Comparison of ENCODE assay signal across 8 cellular contexts in genomic region chr1:213070399-213070798, GRCh38. TPM values are rescaled to one million over a fixed set of nuclear protein-coding genes. Genes with fewer than 3 reads are reported as not detected.
A peak's percentile ranks its signal among the peaks of the same experiment; 100 is the strongest.
DNase-seq lines count a peak whose midpoint lies in the region; ATAC-seq and TF ChIP-seq lines count a peak whose summit lies in the region.

No MANE protein-coding gene starts in this region.

- H3K36me3 Mint-ChIP-seq in progenitor cell of endocrine pancreas (ENCODE audit: insufficient read depth): peaks cover 4% of the 10 kb centered on the region

- peaks cover 6% of the 10 kb centered on the region for H3K4me1 Mint-ChIP-seq in progenitor cell of endocrine pancreas (ENCODE audit: low read depth)

- no peaks in the 10 kb centered on the region for H3K9me3 ChIP-seq in fibroblast of lung (ENCODE audit: control insufficient read depth, insufficient read depth, low read depth, low read length)

- H3K4me3 ChIP-seq in fibroblast of lung (replicated peaks in 1 of 4; ENCODE audit: control extremely low read depth in 1 of 4, insufficient read depth in 1 of 4, low read depth in 3 of 4, low read length in 4 of 4): peak overlapping the region in 2 of 4 experiments; percentile 14 to 19

- H4K20me1 ChIP-seq in fibroblast of lung (ENCODE audit: control insufficient read depth, extremely low read depth, insufficient read depth, low read length): no peaks in the 10 kb centered on the region

- H3K27ac Mint-ChIP-seq in progenitor cell of endocrine pancreas: no peak overlapping the region

- peak overlapping the region; percentile 23 for H3K27ac ChIP-seq in fibroblast of lung (ENCODE audit: insufficient read depth, low read length)

- peaks cover 9% of the 10 kb centered on the region for H3K79me2 ChIP-seq in fibroblast of lung (ENCODE audit: control insufficient read depth, insufficient read depth, low read length)

- no peaks in the 10 kb centered on the region for H3K36me3 ChIP-seq in fibroblast of lung (ENCODE audit: control insufficient read depth, insufficient read depth, low read length)

- H3K27me3 ChIP-seq in fibroblast of lung (ENCODE audit: control insufficient read depth, insufficient read depth, low read length): no peaks in the 10 kb centered on the region

- peak overlapping the region; percentile 17 for H2AFZ ChIP-seq in fibroblast of lung (ENCODE audit: low read length)

- no peaks in the 10 kb centered on the region for H3K4me1 ChIP-seq in fibroblast of lung (ENCODE audit: control insufficient read depth, extremely low read depth, insufficient read depth, low read length)

- DNase-seq in GM04504 (ENCODE audit: low read depth) (peak; percentile 41), RKO (ENCODE audit: low spot score) (peak; percentile 69), fibroblast of lung (ENCODE audit: low read depth in 2 of 2) (peak; percentile 71 to 92), posterior cingulate gyrus (no peak), SW480 (ENCODE audit: low spot score) (no peak), progenitor cell of endocrine pancreas (ENCODE audit: low spot score, unreplicated experiment) (no peak)

- H3K9me3 Mint-ChIP-seq in progenitor cell of endocrine pancreas (ENCODE audit: low read depth): no peaks in the 10 kb centered on the region

- peak; percentile 8 to 13 for TF ChIP-seq CTCF in fibroblast of lung (conservative IDR thresholded peaks at IDR 0.05 in 1 of 2, IDR thresholded peaks at IDR 0.05 in 1 of 2; ENCODE audit: low read depth in 1 of 2, low read length in 2 of 2)
- TF ChIP-seq CTCF in progenitor cell of endocrine pancreas (IDR thresholded peaks at IDR 0.05; ENCODE audit: unreplicated experiment): no peak

- intact Hi-C loops in posterior cingulate gyrus (cut with DNase I): no loop called here

- ATAC-seq in GM19455 (IDR thresholded peaks at IDR 0.05; ENCODE audit: unreplicated experiment) (peak; percentile 90), HG03354 (IDR thresholded peaks at IDR 0.05; ENCODE audit: poor library complexity, severe bottlenecking, unreplicated experiment) (peak; percentile 98)

- no peaks in the 10 kb centered on the region for H3K27me3 Mint-ChIP-seq in progenitor cell of endocrine pancreas

- H3K4me3 Mint-ChIP-seq in progenitor cell of endocrine pancreas (ENCODE audit: low read depth): no peak overlapping the region

- H3K4me2 ChIP-seq in fibroblast of lung (ENCODE audit: extremely low read depth, insufficient read depth, low read length): peak overlapping the region; percentile 74

- no peak overlapping the region for H3K9ac ChIP-seq in fibroblast of lung (ENCODE audit: insufficient read depth, low read length)

RNA-seq across cellular contexts. Expression of gene RPS6KC1, which starts 19.4 kb away (rescaled TPM):
- 27.7 and 33.5 TPM in 2 replicates for total RNA-seq in fibroblast of lung
- 14.1 and 20.9 TPM in 2 replicates for polyA plus RNA-seq in fibroblast of lung
- 13.2 and 17.7 TPM in 2 replicates for polyA plus RNA-seq in fibroblast of lung (2012)
- polyA minus RNA-seq in fibroblast of lung (ENCODE audit: low replicate concordance): 4.0 and 4.6 TPM in 2 replicates
- 24.3 and 27.8 TPM in 2 replicates for total RNA-seq in progenitor cell of endocrine pancreas

RNA-seq across cellular contexts. Expression of gene ANGEL2, which starts 54.7 kb away (rescaled TPM):
- total RNA-seq in fibroblast of lung (46.7 and 71.5 TPM in 2 replicates), progenitor cell of endocrine pancreas (50.3 and 50.6 TPM in 2 replicates)
- 21.1 and 23.2 TPM in 2 replicates for polyA plus RNA-seq in fibroblast of lung
- polyA plus RNA-seq in fibroblast of lung (2012): 14.1 and 15.4 TPM in 2 replicates
- 6.1 and 11.0 TPM in 2 replicates for polyA minus RNA-seq in fibroblast of lung (ENCODE audit: low replicate concordance)

Comparison
In these comparisons a context has a peak if more than half of its experiments do, and no peak if none do; other contexts are left out.
1. DNase-seq: peak in GM04504 (single experiment), RKO (single experiment) and fibroblast of lung (2 of 2); none in posterior cingulate gyrus (0 of 10), SW480 (single experiment) and progenitor cell of endocrine pancreas (single experiment).